ENCODE assay signal across 21 cellular contexts in the genomic region with DNA sequence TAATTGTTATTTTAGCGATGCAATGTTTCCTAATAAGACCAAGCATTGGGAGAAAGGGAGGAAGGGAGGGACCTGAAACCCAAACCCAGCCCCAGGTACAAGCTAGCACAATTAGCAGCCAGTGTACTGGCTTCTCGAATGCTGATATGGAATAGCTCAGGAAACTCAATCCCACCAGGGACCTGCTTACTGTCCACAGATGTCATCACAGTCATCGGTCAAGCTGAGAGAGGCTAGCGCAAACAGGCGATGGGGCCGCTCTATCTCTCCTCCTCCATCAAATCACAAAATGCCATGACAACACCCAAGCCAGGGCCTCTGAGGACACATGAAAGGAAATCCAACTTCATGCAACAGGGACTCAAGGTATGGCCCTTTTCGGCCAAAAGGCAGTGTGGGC.
DNase-seq lines count a peak whose midpoint lies in the region; ATAC-seq and TF ChIP-seq lines count a peak whose summit lies in the region.
"Had no signal": no experiment of that assay in that cellular context is flagged by ENCODE, and none has a peak within 500 bp of the region (broad histone marks: within the 10 kb centered on the region; RNA-seq: fewer than 3 reads in every experiment).

No MANE protein-coding gene starts in this region.

- H3K4me3 Mint-ChIP-seq in nephron progenitor cell (no peak overlapping the region), osteocyte (ENCODE audit: unreplicated experiment) (no peak overlapping the region)
- H3K4me3 Mint-ChIP-seq: B cell; CD4-positive, alpha-beta T cell; CD8-positive, alpha-beta T cell had no signal

- H3K4me1 ChIP-seq in cardiac muscle cell (ENCODE audit: low read depth) (peaks cover 16% of the 10 kb centered on the region), gastrocnemius medialis (peaks cover 40 to 53% of the 10 kb centered on the region in 2 donors)
- H3K4me1 ChIP-seq: A549 had no signal

- peak overlapping the region; percentile 75 for H3K27ac Mint-ChIP-seq in nephron progenitor cell
- H3K27ac Mint-ChIP-seq in osteocyte (ENCODE audit: unreplicated experiment) = no peak overlapping the region
- H3K27ac Mint-ChIP-seq: B cell; CD4-positive, alpha-beta T cell; CD8-positive, alpha-beta T cell had no signal

- H3K27me3 ChIP-seq in cardiac muscle cell (no peaks in the 10 kb centered on the region), gastrocnemius medialis (no peaks in the 10 kb centered on the region)
- H3K27me3 ChIP-seq: BLaER1 treated with 17β-estradiol and CSF1 and Interleukin-3, amounts not matched to agents 10 nM and 100 nM had no signal

- intact Hi-C loops in Right ventricle myocardium superior (cut with DNase I) (no loop called here), gastrocnemius medialis (cut with DNase I; ENCODE audit: low total_unique reads) (no loop called here)

- DNase-seq in cardiac muscle cell (ENCODE audit: low read depth in 1 of 2, low spot score in 1 of 2) = peak in 1 of 2 donors; percentile 52
- no peak for DNase-seq in Right ventricle myocardium superior
- DNase-seq in SK-N-DZ (ENCODE audit: low spot score) = peak; percentile 43
- DNase-seq in nephron progenitor cell = no peak
- no peak for DNase-seq in gastrocnemius medialis
- DNase-seq in osteocyte (ENCODE audit: extremely low spot score, unreplicated experiment) = no peak
- no peak for DNase-seq in NCI-H226
- DNase-seq: AML-193; Caco-2; Calu3; CD4-positive, alpha-beta T cell; CD8-positive, alpha-beta T cell; DMS79 treated with DMSO at 0.1 percent for 48 hours; GDM1 had no signal

- TF ChIP-seq CTCF in cardiac muscle cell (IDR thresholded peaks at IDR 0.05; ENCODE audit: low read depth, low read length) (no peak), nephron progenitor cell (IDR thresholded peaks at IDR 0.05) (no peak), gastrocnemius medialis (IDR thresholded peaks at IDR 0.05 in 4 of 5, conservative IDR thresholded peaks at IDR 0.05 in 1 of 5) (no peak), osteocyte (IDR thresholded peaks at IDR 0.05) (no peak)

- H3K9me3 ChIP-seq in cardiac muscle cell (ENCODE audit: low read depth) = no peaks in the 10 kb centered on the region
- no peaks in the 10 kb centered on the region for H3K9me3 ChIP-seq in gastrocnemius medialis
- H3K9me3 ChIP-seq: A549; BLaER1 treated with 17β-estradiol and CSF1 and Interleukin-3, amounts not matched to agents 10 nM and 100 nM had no signal

- H3K27me3 Mint-ChIP-seq in nephron progenitor cell (ENCODE audit: low read depth, poor library complexity) (peaks cover 10% of the 10 kb centered on the region), osteocyte (ENCODE audit: unreplicated experiment) (no peaks in the 10 kb centered on the region)
- H3K27me3 Mint-ChIP-seq: B cell had no signal

- peak overlapping the region; percentile 47 for H3K27ac ChIP-seq in cardiac muscle cell
- peak overlapping the region in 1 of 4 donors; percentile 11 for H3K27ac ChIP-seq in gastrocnemius medialis
- H3K27ac ChIP-seq: 22Rv1; A549; BLaER1 treated with 17β-estradiol and CSF1 and Interleukin-3, amounts not matched to agents 10 nM and 100 nM; C4-2B had no signal

- no peak for ATAC-seq in Right ventricle myocardium superior (ENCODE audit: poor library complexity)
- ATAC-seq in gastrocnemius medialis = peak; percentile 23 to 54
- no peak for ATAC-seq in GM19397 (IDR thresholded peaks at IDR 0.05; ENCODE audit: unreplicated experiment)
- ATAC-seq: A549; CD8-positive, alpha-beta T cell; GM12878 had no signal

- no peak overlapping the region for H3K4me3 ChIP-seq in cardiac muscle cell
- H3K4me3 ChIP-seq in gastrocnemius medialis = no peak overlapping the region
- H3K4me3 ChIP-seq: A549; BLaER1 treated with 17β-estradiol and CSF1 and Interleukin-3, amounts not matched to agents 10 nM and 100 nM; GM12878 had no signal

- H3K9me3 Mint-ChIP-seq in nephron progenitor cell (no peaks in the 10 kb centered on the region), osteocyte (ENCODE audit: unreplicated experiment) (no peaks in the 10 kb centered on the region)
- H3K9me3 Mint-ChIP-seq: CD4-positive, alpha-beta T cell; CD8-positive, alpha-beta T cell had no signal

- no peak for TF ChIP-seq POLR2A in gastrocnemius medialis (IDR thresholded peaks at IDR 0.05)

- H3K4me1 Mint-ChIP-seq in nephron progenitor cell = peaks cover 25% of the 10 kb centered on the region
- peaks cover under 1% of the 10 kb centered on the region for H3K4me1 Mint-ChIP-seq in osteocyte (ENCODE audit: unreplicated experiment)
- H3K4me1 Mint-ChIP-seq: B cell had no signal

- H3K36me3 Mint-ChIP-seq in nephron progenitor cell (ENCODE audit: low read depth) (no peaks in the 10 kb centered on the region), osteocyte (ENCODE audit: unreplicated experiment) (peaks cover 2% of the 10 kb centered on the region)
- H3K36me3 Mint-ChIP-seq: CD8-positive, alpha-beta T cell had no signal

- no peaks in the 10 kb centered on the region for H3K36me3 ChIP-seq in cardiac muscle cell
- H3K36me3 ChIP-seq in gastrocnemius medialis = no peaks in the 10 kb centered on the region
- H3K36me3 ChIP-seq: BLaER1 treated with 17β-estradiol and CSF1 and Interleukin-3, amounts not matched to agents 10 nM and 100 nM had no signal

- in situ Hi-C loops in gastrocnemius medialis (cut with MboI; ENCODE audit: low sequenced_read_pairs in 4 of 4) = no loop called here

Comparison
In these comparisons a context has a peak if more than half of its experiments do, and no peak if none do; other contexts are left out.
1. ATAC-seq: peak in gastrocnemius medialis (2 of 2); none in Right ventricle myocardium superior (single experiment) and GM19397 (single experiment).